9 cellular contexts compared by ENCODE assay signal in the genomic region with DNA sequence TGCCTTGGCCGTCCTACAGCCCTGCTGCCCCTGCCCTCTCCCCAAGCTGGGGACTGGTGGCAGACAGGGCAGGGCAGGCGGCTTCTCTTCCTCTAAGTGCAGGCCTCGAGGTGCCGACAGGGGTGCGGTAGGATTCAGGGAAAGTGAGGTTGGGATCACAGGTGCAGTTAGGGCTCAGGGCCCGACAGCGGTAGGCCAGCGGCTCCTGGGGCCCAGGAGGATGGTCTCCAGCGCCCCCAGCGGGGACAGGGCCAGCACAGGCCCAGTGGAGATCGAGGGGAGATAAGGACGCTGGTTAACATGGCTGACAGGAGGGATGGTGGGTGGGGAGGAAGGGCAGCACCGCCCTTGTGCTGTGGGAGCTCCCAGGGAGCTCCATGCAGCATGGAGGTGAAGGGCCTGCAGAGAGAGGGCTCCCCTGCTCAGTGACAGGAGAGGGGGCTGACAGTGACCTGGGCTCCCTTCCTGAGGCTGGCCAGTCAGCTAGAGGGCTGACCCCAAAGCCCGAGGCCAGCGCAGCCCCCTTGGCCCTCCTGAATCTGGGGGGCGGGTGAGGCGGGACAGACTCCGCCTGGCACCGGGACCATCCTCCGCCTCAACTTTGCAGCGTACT. TPM values are rescaled to one million over a fixed set of nuclear protein-coding genes. Genes with fewer than 3 reads are reported as not detected.
DNase-seq lines count a peak whose midpoint lies in the region; ATAC-seq, FAIRE-seq and TF ChIP-seq lines count a peak whose summit lies in the region.
"Had no signal": no experiment of that assay in that cellular context is flagged by ENCODE, and none has a peak within 500 bp of the region (broad histone marks: within the 10 kb centered on the region; RNA-seq: fewer than 3 reads in every experiment).

No MANE protein-coding gene starts in this region.

- H3K4me1 ChIP-seq in effector memory CD4-positive, alpha-beta T cell (ENCODE audit: control insufficient read depth, insufficient read depth, low read length, poor library complexity, severe bottlenecking): peaks cover 82% of the 10 kb centered on the region
- peaks cover 33% of the 10 kb centered on the region for H3K4me1 ChIP-seq in neural progenitor cell

- H3K4me2 ChIP-seq in neural progenitor cell: peak overlapping the region; percentile 69

- H3K79me2 ChIP-seq in neural progenitor cell (ENCODE audit: low read depth): no peaks in the 10 kb centered on the region

- H3K36me3 Mint-ChIP-seq in neural progenitor cell: no peaks in the 10 kb centered on the region

- DNase-seq in GM19239 (ENCODE audit: insufficient read length, low spot score) (no peak), neural progenitor cell (ENCODE audit: low spot score) (peak; percentile 81), NCI-H2227 (lab: John Stamatoyannopoulos, UW; ENCODE audit: unreplicated experiment) (no peak), NCI-H2029 (lab: John Stamatoyannopoulos, UW) (no peak), left lobe of liver (ENCODE audit: low spot score) (no peak)
- peak; percentile 54 to 72 (median 56) for DNase-seq in effector memory CD4-positive, alpha-beta T cell

- no peak overlapping the region for H2AFZ ChIP-seq in neural progenitor cell (replicated peaks)

- H4K20me1 ChIP-seq in neural progenitor cell (ENCODE audit: low read depth): peaks cover 13% of the 10 kb centered on the region

- ATAC-seq in SK-N-SH treated with all-trans-retinoic acid at 6 μM for 48 hours (no peak), left lobe of liver (no peak)

- H3K27me3 Mint-ChIP-seq in neural progenitor cell (ENCODE audit: insufficient read depth, low read depth): peaks cover 15% of the 10 kb centered on the region

- no peaks in the 10 kb centered on the region for H3K9me3 ChIP-seq in effector memory CD4-positive, alpha-beta T cell (ENCODE audit: control insufficient read depth, low read length)
- H3K9me3 ChIP-seq in neural progenitor cell (ENCODE audit: low read depth): no peaks in the 10 kb centered on the region

- H3K27ac ChIP-seq in 22Rv1 (peak overlapping the region; percentile 100), neural progenitor cell (no peak overlapping the region)
- H3K27ac ChIP-seq in effector memory CD4-positive, alpha-beta T cell (ENCODE audit: insufficient read depth, low read length, poor library complexity, severe bottlenecking): peak overlapping the region; percentile 100

- no peak overlapping the region for H3K27ac Mint-ChIP-seq in neural progenitor cell

- H3K4me1 Mint-ChIP-seq in neural progenitor cell: peaks cover 43% of the 10 kb centered on the region

- peaks cover 20% of the 10 kb centered on the region for H3F3A ChIP-seq in neural progenitor cell (ENCODE audit: low read depth)

- no peaks in the 10 kb centered on the region for H3K9me3 Mint-ChIP-seq in neural progenitor cell

- H3K27me3 ChIP-seq in effector memory CD4-positive, alpha-beta T cell (replicated peaks; ENCODE audit: control insufficient read depth, insufficient read depth, low read length, poor library complexity, severe bottlenecking): no peaks in the 10 kb centered on the region
- H3K27me3 ChIP-seq in neural progenitor cell: peaks cover 70% of the 10 kb centered on the region

- H3K4me3 Mint-ChIP-seq in neural progenitor cell: peak overlapping the region; percentile 77

- H3K4me3 ChIP-seq in effector memory CD4-positive, alpha-beta T cell (ENCODE audit: insufficient read depth, low read depth, low read length, poor library complexity, severe bottlenecking): no peak overlapping the region
- H3K4me3 ChIP-seq in neural progenitor cell: peak overlapping the region; percentile 42

- TF ChIP-seq CTCF in 22Rv1 (IDR thresholded peaks at IDR 0.05) (peak; percentile 62), neural progenitor cell (IDR thresholded peaks at IDR 0.05) (peak; percentile 73)

- no peaks in the 10 kb centered on the region for H3K36me3 ChIP-seq in effector memory CD4-positive, alpha-beta T cell (ENCODE audit: control insufficient read depth, insufficient read depth, low read length)
- H3K36me3 ChIP-seq in neural progenitor cell: no peaks in the 10 kb centered on the region

- H3K9ac ChIP-seq in neural progenitor cell: no peak overlapping the region

- FAIRE-seq in GM19239 (lab: Jason Lieb, UNC): peak; percentile 18
- FAIRE-seq: bronchial epithelial cell had no signal

TF ChIP-seq in SK-N-SH treated with all-trans-retinoic acid at 6 μM for 48 hours, 23 proteins besides CTCF, POLR2A, EP300 and RAD21:
- TF ChIP-seq RARB (CRISPR knock-in tag; IDR thresholded peaks at IDR 0.05): no peak
- TF ChIP-seq, protein P1, sequence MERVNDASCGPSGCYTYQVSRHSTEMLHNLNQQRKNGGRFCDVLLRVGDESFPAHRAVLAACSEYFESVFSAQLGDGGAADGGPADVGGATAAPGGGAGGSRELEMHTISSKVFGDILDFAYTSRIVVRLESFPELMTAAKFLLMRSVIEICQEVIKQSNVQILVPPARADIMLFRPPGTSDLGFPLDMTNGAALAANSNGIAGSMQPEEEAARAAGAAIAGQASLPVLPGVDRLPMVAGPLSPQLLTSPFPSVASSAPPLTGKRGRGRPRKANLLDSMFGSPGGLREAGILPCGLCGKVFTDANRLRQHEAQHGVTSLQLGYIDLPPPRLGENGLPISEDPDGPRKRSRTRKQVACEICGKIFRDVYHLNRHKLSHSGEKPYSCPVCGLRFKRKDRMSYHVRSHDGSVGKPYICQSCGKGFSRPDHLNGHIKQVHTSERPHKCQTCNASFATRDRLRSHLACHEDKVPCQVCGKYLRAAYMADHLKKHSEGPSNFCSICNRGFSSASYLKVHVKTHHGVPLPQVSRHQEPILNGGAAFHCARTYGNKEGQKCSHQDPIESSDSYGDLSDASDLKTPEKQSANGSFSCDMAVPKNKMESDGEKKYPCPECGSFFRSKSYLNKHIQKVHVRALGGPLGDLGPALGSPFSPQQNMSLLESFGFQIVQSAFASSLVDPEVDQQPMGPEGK (CRISPR knock-in tag; IDR thresholded peaks at IDR 0.05; ENCODE audit: borderline replicate concordance): no peak
- TF ChIP-seq ZNF70 (CRISPR knock-in tag; IDR thresholded peaks at IDR 0.05): no peak
- no peak for TF ChIP-seq PPARA (CRISPR knock-in tag; IDR thresholded peaks at IDR 0.05; ENCODE audit: borderline replicate concordance)
- TF ChIP-seq POU6F1 (CRISPR knock-in tag; IDR thresholded peaks at IDR 0.05; ENCODE audit: borderline replicate concordance, low read depth): no peak
- TF ChIP-seq TCF4 (CRISPR knock-in tag; IDR thresholded peaks at IDR 0.05; ENCODE audit: borderline replicate concordance): 0 out of 2 replicates have a peak, but pooled peaks have one; percentile 11
- TF ChIP-seq GLIS3 (CRISPR knock-in tag; IDR thresholded peaks at IDR 0.05): no peak

RNA-seq across cellular contexts. Expression of gene CRIP1, which starts 0.9 kb away (rescaled TPM):
- total RNA-seq in neural progenitor cell (ENCODE audit: low replicate concordance) (2.6 TPM in 1 of 2 replicates, not detected in the other), left lobe of liver (3.2 TPM)
- total RNA-seq: bronchial epithelial cell had no signal

RNA-seq across cellular contexts. Expression of gene TEDC1, which starts 5.2 kb away (rescaled TPM):
- total RNA-seq in neural progenitor cell (ENCODE audit: low replicate concordance) (3.6 and 25.0 TPM in 2 replicates), left lobe of liver (10.6 TPM)

RNA-seq across cellular contexts. Expression of gene CRIP2, which starts 11.2 kb away (rescaled TPM):
- 0.30 and 3.5 TPM in 2 replicates for total RNA-seq in neural progenitor cell (ENCODE audit: low replicate concordance)
- 23.8 TPM for total RNA-seq in left lobe of liver

RNA-seq across cellular contexts. Expression of gene TMEM121, which starts 40.6 kb away (rescaled TPM):
- total RNA-seq in neural progenitor cell (ENCODE audit: low replicate concordance): 0.90 and 3.6 TPM in 2 replicates
- 4.4 TPM for total RNA-seq in left lobe of liver

Comparison
In these comparisons a context has a peak if more than half of its experiments do, and no peak if none do; other contexts are left out.
1. DNase-seq: peak in effector memory CD4-positive, alpha-beta T cell (3 of 3) and neural progenitor cell (single experiment); none in GM19239 (single experiment), NCI-H2227 (single experiment), NCI-H2029 (single experiment) and left lobe of liver (single experiment).